Comparison of ENCODE assay signal across 24 cellular contexts in genomic region chr20:12744026-12744425, GRCh38.
"Had no signal": no experiment of that assay in that cellular context is flagged by ENCODE, and none has a peak within 500 bp of the region (broad histone marks: within the 10 kb centered on the region; RNA-seq: fewer than 3 reads in every experiment).

No MANE protein-coding gene starts in this region.

- DNase-seq: IMR-90, Karpas-422, KG1, MM.1S, MV-4-11, NCI-H1048, NCI-H1105, NCI-H1417, NCI-H1436 treated with DMSO at 0.1 percent for 48 hours, NCI-H1694 treated with DMSO at 0.1 percent for 48 hours, NCI-H1930, NCI-H2081 treated with DMSO at 0.1 percent for 48 hours, NCI-H2171, NCI-H226, NCI-H446, NCI-H510A, NCI-H524 treated with DMSO at 0.1 percent for 48 hours, NCI-H69, NCI-H774, RPMI8226, SHP77 treated with DMSO at 0.1 percent for 48 hours, SJCRH30 had no signal

- H3K9me3 ChIP-seq: SJCRH30 had no signal

- H3K4me3 ChIP-seq: SJCRH30 had no signal

- H3K4me1 ChIP-seq: SJCRH30 had no signal

- H3K27ac ChIP-seq: SJCRH30 had no signal

- ATAC-seq: HepG2, SK-N-SH treated with all-trans-retinoic acid at 6 μM for 48 hours had no signal

- H3K27me3 ChIP-seq: SJCRH30 had no signal

- H3K36me3 ChIP-seq: SJCRH30 had no signal
